In genomic region chr9:97772145-97772544, GRCh38 we compare ENCODE assay signal across 16 cellular contexts.
"Had no signal": no experiment of that assay in that cellular context is flagged by ENCODE, and none has a peak within 500 bp of the region (broad histone marks: within the 10 kb centered on the region; RNA-seq: fewer than 3 reads in every experiment).

No MANE protein-coding gene starts in this region.

- FAIRE-seq: frontal cortex, pancreas, urothelium cell line had no signal

- H3K9me3 ChIP-seq: heart left ventricle, pancreas had no signal

- H3K4me1 ChIP-seq: pancreas had no signal

- H3K27me3 ChIP-seq: brain microvascular endothelial cell, pancreas had no signal

- DNase-seq: activated CD4-positive, alpha-beta T cell treated with anti-CD3 and anti-CD28 coated beads, Interleukin-2, amount 50 U/mL, for 1 hour; activated CD8-positive, alpha-beta memory T cell treated with anti-CD3 and anti-CD28 coated beads for 24 hours; activated gamma-delta T cell treated with Interleukin-2 at 50 U/mL for 16 hours; brain microvascular endothelial cell; cortex of kidney; effector CD8-positive, alpha-beta T cell; heart left ventricle; islet precursor cell; midbrain; pancreas; stimulated activated CD4-positive, alpha-beta T cell treated with anti-CD3 and anti-CD28 coated beads, Interleukin-12 subunit alpha, Interleukin-12 subunit beta, amount 100 ng/mL, for 4 hours; stimulated activated CD4-positive, alpha-beta T cell treated with anti-CD3 and anti-CD28 coated beads, Interleukin-2, amount 100 ng/mL, for 24 hours; T-helper 9 cell had no signal

- H3K4me3 ChIP-seq: heart left ventricle, lung, pancreas had no signal

- H3K27ac ChIP-seq: brain microvascular endothelial cell, heart left ventricle, pancreas had no signal

- H3K36me3 ChIP-seq: brain microvascular endothelial cell, heart left ventricle, pancreas had no signal
